Comparison of ENCODE assay signal across 2 cellular contexts in genomic region chr1:14914351-14914988, GRCh38.
TF ChIP-seq lines count a peak whose summit lies in the region.

No MANE protein-coding gene starts in this region.

TF ChIP-seq in A549, 52 proteins besides CTCF, POLR2A, EP300 and RAD21:
- TF ChIP-seq JUNB (IDR thresholded peaks at IDR 0.05) (no peak), ZFP36 (IDR thresholded peaks at IDR 0.05; ENCODE audit: borderline replicate concordance, partially characterized antibody) (peak; percentile 16)
- TF ChIP-seq, protein P1, sequence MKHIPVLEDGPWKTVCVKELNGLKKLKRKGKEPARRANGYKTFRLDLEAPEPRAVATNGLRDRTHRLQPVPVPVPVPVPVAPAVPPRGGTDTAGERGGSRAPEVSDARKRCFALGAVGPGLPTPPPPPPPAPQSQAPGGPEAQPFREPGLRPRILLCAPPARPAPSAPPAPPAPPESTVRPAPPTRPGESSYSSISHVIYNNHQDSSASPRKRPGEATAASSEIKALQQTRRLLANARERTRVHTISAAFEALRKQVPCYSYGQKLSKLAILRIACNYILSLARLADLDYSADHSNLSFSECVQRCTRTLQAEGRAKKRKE (CRISPR knock-in tag; IDR thresholded peaks at IDR 0.05; ENCODE audit: low read depth), result no peak
TF ChIP-seq in A549: peak in this region for 1.

TF ChIP-seq in K562, 482 proteins besides CTCF, POLR2A, EP300 and RAD21:
- TF ChIP-seq SMARCA5 (IDR thresholded peaks at IDR 0.05) (0 out of 2 replicates have a peak, but pooled peaks have one; percentile 23), C11orf30 (IDR thresholded peaks at IDR 0.05; ENCODE audit: low read depth) (0 out of 2 replicates have a peak, but pooled peaks have one; percentile 9), BCOR (IDR thresholded peaks at IDR 0.05) (peak; percentile 88), RBM25 (IDR thresholded peaks at IDR 0.05; ENCODE audit: low read depth, low read length, severe bottlenecking) (peak; percentile 88), KDM1A (IDR thresholded peaks at IDR 0.05) (peak; percentile 36 to 58; a peak in 3 of 4 replicates), ZNF639 (CRISPR knock-in tag; conservative IDR thresholded peaks at IDR 0.05 in 1 of 2, IDR thresholded peaks at IDR 0.05 in 1 of 2) (no peak), ZFP91 (CRISPR knock-in tag; IDR thresholded peaks at IDR 0.05) (peak; percentile 93), HDAC2 (IDR thresholded peaks at IDR 0.05) (peak; percentile 27; the same call in 1 of the 2 replicates), ZFP36 (IDR thresholded peaks at IDR 0.05; ENCODE audit: low read depth, low read length, partially characterized antibody) (peak; percentile 78)
- TF ChIP-seq, protein P2, sequence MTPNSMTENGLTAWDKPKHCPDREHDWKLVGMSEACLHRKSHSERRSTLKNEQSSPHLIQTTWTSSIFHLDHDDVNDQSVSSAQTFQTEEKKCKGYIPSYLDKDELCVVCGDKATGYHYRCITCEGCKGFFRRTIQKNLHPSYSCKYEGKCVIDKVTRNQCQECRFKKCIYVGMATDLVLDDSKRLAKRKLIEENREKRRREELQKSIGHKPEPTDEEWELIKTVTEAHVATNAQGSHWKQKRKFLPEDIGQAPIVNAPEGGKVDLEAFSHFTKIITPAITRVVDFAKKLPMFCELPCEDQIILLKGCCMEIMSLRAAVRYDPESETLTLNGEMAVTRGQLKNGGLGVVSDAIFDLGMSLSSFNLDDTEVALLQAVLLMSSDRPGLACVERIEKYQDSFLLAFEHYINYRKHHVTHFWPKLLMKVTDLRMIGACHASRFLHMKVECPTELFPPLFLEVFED (CRISPR knock-in tag; conservative IDR thresholded peaks at IDR 0.05), result no peak
